ENCODE assay signal across 17 cellular contexts in the genomic region with DNA sequence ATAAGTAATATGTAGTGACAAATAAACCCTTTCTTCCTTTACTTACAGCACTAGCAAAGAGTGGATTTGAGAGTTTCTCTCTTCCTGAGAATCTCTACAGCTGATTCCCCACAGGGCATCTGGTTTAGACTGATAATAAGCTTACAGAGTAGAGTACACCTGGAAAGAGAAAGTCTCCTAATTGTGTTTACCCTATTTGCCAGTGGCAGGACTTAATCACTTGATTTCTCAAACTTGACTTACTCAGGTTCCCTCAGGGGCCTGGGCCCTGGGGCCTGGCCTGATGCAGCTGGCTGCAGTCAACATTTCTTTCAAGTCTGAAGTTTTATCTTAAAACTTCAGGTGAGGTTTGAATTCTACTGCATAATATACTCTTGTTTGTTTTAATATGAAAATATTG. TPM values are rescaled to one million over a fixed set of nuclear protein-coding genes. Genes with fewer than 3 reads are reported as not detected.
A peak's percentile ranks its signal among the peaks of the same experiment; 100 is the strongest.
DNase-seq lines count a peak whose midpoint lies in the region; ATAC-seq and TF ChIP-seq lines count a peak whose summit lies in the region.
"Had no signal": no experiment of that assay in that cellular context is flagged by ENCODE, and none has a peak within 500 bp of the region (broad histone marks: within the 10 kb centered on the region; RNA-seq: fewer than 3 reads in every experiment).

No MANE protein-coding gene starts in this region.

- peak overlapping the region in 2 of 11 experiments; percentile 36 to 46; a peak in 4 of 22 replicates for H3K27ac ChIP-seq in BLaER1 treated with 17β-estradiol and CSF1 and Interleukin-3, amounts not matched to agents 10 nM and 100 nM
- H3K27ac ChIP-seq in OCI-LY7 (ENCODE audit: low read depth, low read length, poor library complexity, severe bottlenecking): no peak overlapping the region
- H3K27ac ChIP-seq: SJSA1 had no signal

- no peaks in the 10 kb centered on the region for H3K36me3 ChIP-seq in BLaER1 treated with 17β-estradiol and CSF1 and Interleukin-3, amounts not matched to agents 10 nM and 100 nM
- no peaks in the 10 kb centered on the region for H3K36me3 ChIP-seq in OCI-LY7 (ENCODE audit: insufficient read depth, low read length)
- H3K36me3 ChIP-seq: SJSA1 had no signal

- DNase-seq in OCI-LY7 (ENCODE audit: low spot score) (no peak), mesenteric fat pad (ENCODE audit: low spot score) (peak; percentile 68), OCI-M2 (lab: John Stamatoyannopoulos, UW; ENCODE audit: unreplicated experiment) (no peak), hepatic stellate cell (ENCODE audit: low spot score) (no peak), SW 1271 (lab: John Stamatoyannopoulos, UW) (no peak)
- no peak for DNase-seq in activated effector memory CD4-positive, alpha-beta T cell treated with Interleukin-2 at 50 U/mL for 16 hours
- DNase-seq: activated CD8-positive, alpha-beta memory T cell treated with anti-CD3 and anti-CD28 coated beads, Interleukin-2, amount 50 U/mL, for 4 hours; aorta; CD8-positive, alpha-beta T cell; EL; HCEC 1CT; naive B cell; NCI-H2171 treated with DMSO at 0.1 percent for 48 hours; T-helper 9 cell had no signal

- 0 out of 22 replicates have a peak, but pooled peaks cover 0 to 3% (median 0%) of the 10 kb centered on the region in 11 experiments for H4K20me1 ChIP-seq in BLaER1 treated with 17β-estradiol and CSF1 and Interleukin-3, amounts not matched to agents 10 nM and 100 nM
- H4K20me1 ChIP-seq in OCI-LY7 (ENCODE audit: insufficient read depth, low read length): no peaks in the 10 kb centered on the region

- intact Hi-C loops in OCI-LY7 (cut with micrococcal nuclease; ENCODE audit: unreplicated experiment): no loop called here

- POLR2A ChIA-PET in OCI-LY7 (lab: Charles Lee): interaction anchor here (0.6 to 1.2 kb wide), 3 partner anchors 15 to 162 kb away, joined by 4 to 5 read pairs (median 4); a partner anchor contains a TSS

- H3K4me3 ChIP-seq in BLaER1 treated with 17β-estradiol and CSF1 and Interleukin-3, amounts not matched to agents 10 nM and 100 nM: no peak overlapping the region
- H3K4me3 ChIP-seq in OCI-LY7 (ENCODE audit: low read depth, low read length, poor library complexity, severe bottlenecking): no peak overlapping the region
- H3K4me3 ChIP-seq: SJSA1 had no signal

- H3K27me3 ChIP-seq in BLaER1 treated with 17β-estradiol and CSF1 and Interleukin-3, amounts not matched to agents 10 nM and 100 nM: no peaks in the 10 kb centered on the region
- H3K27me3 ChIP-seq: SJSA1 had no signal

- H3K79me2 ChIP-seq in OCI-LY7 (ENCODE audit: insufficient read depth, low read depth, low read length): no peaks in the 10 kb centered on the region

- H3K9me2 ChIP-seq in OCI-LY7 (ENCODE audit: insufficient read depth, low read length): no peaks in the 10 kb centered on the region

- peak; percentile 42 for ATAC-seq in GM21447 (IDR thresholded peaks at IDR 0.05; ENCODE audit: unreplicated experiment)
- ATAC-seq: CD8-positive, alpha-beta T cell had no signal

- TF ChIP-seq CTCF in OCI-LY7 (conservative IDR thresholded peaks at IDR 0.05; ENCODE audit: low read length): no peak

- no peaks in the 10 kb centered on the region for H3K9me3 ChIP-seq in BLaER1 treated with 17β-estradiol and CSF1 and Interleukin-3, amounts not matched to agents 10 nM and 100 nM (replicated peaks in 1 of 11)
- no peaks in the 10 kb centered on the region for H3K9me3 ChIP-seq in OCI-LY7 (ENCODE audit: low read length)
- H3K9me3 ChIP-seq: SJSA1 had no signal

- no peak overlapping the region for H3K9ac ChIP-seq in BLaER1 treated with 17β-estradiol and CSF1 and Interleukin-3, amounts not matched to agents 10 nM and 100 nM

- peak overlapping the region in 9 of 11 experiments; percentile 67 to 82 (median 70); a peak in 15 of 22 replicates for H3K4me2 ChIP-seq in BLaER1 treated with 17β-estradiol and CSF1 and Interleukin-3, amounts not matched to agents 10 nM and 100 nM
- no peak overlapping the region for H3K4me2 ChIP-seq in OCI-LY7 (ENCODE audit: low read length)

- CTCF ChIA-PET in OCI-LY7 (lab: Charles Lee; ENCODE audit: unreplicated experiment): no interaction called here

- BruUV-seq in OCI-LY7 (replicated peaks; lab: Mats Ljungman, UMichigan): no TSS peak

- peak overlapping the region; percentile 30; the same call in 1 of the 2 replicates for H2AFZ ChIP-seq in OCI-LY7 (ENCODE audit: low read length)

- peaks cover 30 to 54% (median 47%) of the 10 kb centered on the region in 10 experiments for H3K4me1 ChIP-seq in BLaER1 treated with 17β-estradiol and CSF1 and Interleukin-3, amounts not matched to agents 10 nM and 100 nM
- peaks cover 6% of the 10 kb centered on the region for H3K4me1 ChIP-seq in OCI-LY7 (ENCODE audit: insufficient read depth, low read length, poor library complexity, severe bottlenecking)
- H3K4me1 ChIP-seq: SJSA1 had no signal

RNA-seq across cellular contexts. Expression of a gene that starts 38.0 kb away (rescaled TPM):
- 14.7 and 16.0 TPM in 2 replicates for total RNA-seq in OCI-LY7 (2014; rRNA removed; shearing (Covaris generic))
- total RNA-seq in OCI-LY7 (2022) (19.4 and 19.8 TPM in 2 replicates), mesenteric fat pad (13.0 TPM)
